ENCODE assay signal across 13 cellular contexts in genomic region chrY:21180921-21181320, GRCh38.
A peak's percentile ranks its signal among the peaks of the same experiment; 100 is the strongest.
DNase-seq lines count a peak whose midpoint lies in the region; ATAC-seq, FAIRE-seq and TF ChIP-seq lines count a peak whose summit lies in the region.
"Had no signal": no experiment of that assay in that cellular context is flagged by ENCODE, and none has a peak within 500 bp of the region (broad histone marks: within the 10 kb centered on the region; RNA-seq: fewer than 3 reads in every experiment).

No MANE protein-coding gene starts in this region.

- no peak for TF ChIP-seq POLR2A in GM12891 (IDR thresholded peaks at IDR 0.05; ENCODE audit: low read depth, low read length)

- peaks cover 7% of the 10 kb centered on the region for H3K4me1 Mint-ChIP-seq in activated B cell treated with CpG ODN at 0.5 μM for 24 hours
- peaks cover 43% of the 10 kb centered on the region for H3K4me1 Mint-ChIP-seq in activated naive CD4-positive, alpha-beta T cell treated with anti-CD3 and anti-CD28 coated beads, Interleukin-2, amount 10 ng/mL, durations not matched to agents 7 days and 5 days
- H3K4me1 Mint-ChIP-seq in osteocyte (ENCODE audit: unreplicated experiment), result no peaks in the 10 kb centered on the region

- peak; percentile 2 for DNase-seq in GM12891 (ENCODE audit: insufficient read length, low spot score)
- no peak for DNase-seq in activated B cell treated with CpG ODN at 0.5 μM for 24 hours
- peak; percentile 77 for DNase-seq in activated naive CD4-positive, alpha-beta T cell treated with anti-CD3 and anti-CD28 coated beads, Interleukin-2, amount 10 ng/mL, durations not matched to agents 7 days and 5 days
- peak; percentile 43 for DNase-seq in stimulated activated CD4-positive, alpha-beta T cell treated with anti-CD3 and anti-CD28 coated beads, Interleukin-1b, Interleukin-23, amount 100 ng/mL, for 48 hours
- DNase-seq in osteocyte (ENCODE audit: extremely low spot score, unreplicated experiment), result no peak
- DNase-seq in HK-2 (ENCODE audit: unreplicated experiment), result no peak
- DNase-seq: effector CD4-positive, alpha-beta T cell; IMR-90; NCI-H1092 treated with DMSO at 0.1 percent for 48 hours; NCI-H524; stimulated activated naive CD4-positive, alpha-beta T cell treated with Interleukin-2 at 50 U/mL for 16 hours had no signal

- H3K36me3 Mint-ChIP-seq in activated B cell treated with CpG ODN at 0.5 μM for 24 hours (ENCODE audit: low read depth) (no peaks in the 10 kb centered on the region), osteocyte (ENCODE audit: unreplicated experiment) (no peaks in the 10 kb centered on the region)
- peaks cover 18% of the 10 kb centered on the region for H3K36me3 Mint-ChIP-seq in activated naive CD4-positive, alpha-beta T cell treated with anti-CD3 and anti-CD28 coated beads, Interleukin-2, amount 10 ng/mL, durations not matched to agents 7 days and 5 days

- intact Hi-C loops in activated B cell treated with CpG ODN at 0.5 μM for 24 hours (cut with micrococcal nuclease), result no loop called here

- FAIRE-seq in GM12891 (lab: Jason Lieb, UNC), result no peak

- H3K27ac Mint-ChIP-seq in activated B cell treated with CpG ODN at 0.5 μM for 24 hours, result no peak overlapping the region
- H3K27ac Mint-ChIP-seq in activated naive CD4-positive, alpha-beta T cell treated with anti-CD3 and anti-CD28 coated beads, Interleukin-2, amount 10 ng/mL, durations not matched to agents 7 days and 5 days, result peak overlapping the region; percentile 89
- H3K27ac Mint-ChIP-seq in osteocyte (ENCODE audit: unreplicated experiment), result no peak overlapping the region

- H3K27me3 Mint-ChIP-seq in activated B cell treated with CpG ODN at 0.5 μM for 24 hours (no peaks in the 10 kb centered on the region), osteocyte (ENCODE audit: unreplicated experiment) (no peaks in the 10 kb centered on the region)
- H3K27me3 Mint-ChIP-seq in activated naive CD4-positive, alpha-beta T cell treated with anti-CD3 and anti-CD28 coated beads, Interleukin-2, amount 10 ng/mL, durations not matched to agents 7 days and 5 days, result no peaks in the 10 kb centered on the region

- H3K4me3 Mint-ChIP-seq in activated B cell treated with CpG ODN at 0.5 μM for 24 hours (no peak overlapping the region), osteocyte (ENCODE audit: unreplicated experiment) (no peak overlapping the region)
- H3K4me3 Mint-ChIP-seq in activated naive CD4-positive, alpha-beta T cell treated with anti-CD3 and anti-CD28 coated beads, Interleukin-2, amount 10 ng/mL, durations not matched to agents 7 days and 5 days, result no peak overlapping the region

- POLR2A ChIA-PET in activated B cell treated with CpG ODN at 0.5 μM for 24 hours (lab: Charles Lee), result no interaction called here

- H3K9me3 Mint-ChIP-seq in activated B cell treated with CpG ODN at 0.5 μM for 24 hours (no peaks in the 10 kb centered on the region), osteocyte (ENCODE audit: unreplicated experiment) (no peaks in the 10 kb centered on the region)
- H3K9me3 Mint-ChIP-seq in activated naive CD4-positive, alpha-beta T cell treated with anti-CD3 and anti-CD28 coated beads, Interleukin-2, amount 10 ng/mL, durations not matched to agents 7 days and 5 days, result peaks cover 5% of the 10 kb centered on the region

- peak; percentile 49 for ATAC-seq in activated B cell treated with CpG ODN at 0.5 μM for 24 hours (ENCODE audit: low read depth)
- ATAC-seq in HG02678 (IDR thresholded peaks at IDR 0.05; ENCODE audit: unreplicated experiment), result no peak
- ATAC-seq in HG03442 (IDR thresholded peaks at IDR 0.05; ENCODE audit: unreplicated experiment), result no peak

- TF ChIP-seq CTCF in activated B cell treated with CpG ODN at 0.5 μM for 24 hours (IDR thresholded peaks at IDR 0.05) (no peak), osteocyte (IDR thresholded peaks at IDR 0.05) (no peak)

- CTCF ChIA-PET in activated B cell treated with CpG ODN at 0.5 μM for 24 hours (lab: Charles Lee), result no interaction called here
- CTCF ChIA-PET in activated naive CD4-positive, alpha-beta T cell treated with anti-CD3 and anti-CD28 coated beads, Interleukin-2, amount 10 ng/mL, durations not matched to agents 7 days and 5 days (lab: Charles Lee), result interaction anchor here (1.4 to 1.6 kb wide), 3 partner anchors 77 to 436 kb away, joined by 3 to 5 read pairs (median 4); no protein-coding TSS in a partner anchor

TF ChIP-seq in GM12891, 5 proteins besides CTCF, POLR2A, EP300 and RAD21:
- TF ChIP-seq POLR2AphosphoS5 (IDR thresholded peaks at IDR 0.05; ENCODE audit: low read depth, low read length), result no peak
- no peak for TF ChIP-seq SPI1 (IDR thresholded peaks at IDR 0.05; ENCODE audit: low read depth, low read length)
- no peak for TF ChIP-seq TAF1 (IDR thresholded peaks at IDR 0.05; ENCODE audit: low read depth, low read length)
- no peak for TF ChIP-seq POU2F2 (IDR thresholded peaks at IDR 0.05; ENCODE audit: low read depth, low read length)
- TF ChIP-seq PAX5 (IDR thresholded peaks at IDR 0.05; ENCODE audit: insufficient read depth, low read length, severe bottlenecking), result no peak

Comparison
In these comparisons a context has a peak if more than half of its experiments do, and no peak if none do; other contexts are left out.
1. DNase-seq: peak in GM12891 (single experiment), activated naive CD4-positive, alpha-beta T cell treated with anti-CD3 and anti-CD28 coated beads, Interleukin-2, amount 10 ng/mL, durations not matched to agents 7 days and 5 days (single experiment) and stimulated activated CD4-positive, alpha-beta T cell treated with anti-CD3 and anti-CD28 coated beads, Interleukin-1b, Interleukin-23, amount 100 ng/mL, for 48 hours (single experiment); none in activated B cell treated with CpG ODN at 0.5 μM for 24 hours (single experiment), osteocyte (single experiment) and HK-2 (single experiment).